2 cellular contexts compared by ENCODE assay signal in genomic region chr1:228096416-228097332, GRCh38.
A peak's percentile ranks its signal among the peaks of the same experiment; 100 is the strongest.
TF ChIP-seq lines count a peak whose summit lies in the region.

No MANE protein-coding gene starts in this region.

TF ChIP-seq in IMR-90, 13 proteins besides CTCF, POLR2A, EP300 and RAD21:
- TF ChIP-seq SMC3 (IDR thresholded peaks at IDR 0.05; ENCODE audit: low read depth, low read length) = no peak
- peak; percentile 27; the same call in 1 of the 2 replicates for TF ChIP-seq MAFK (IDR thresholded peaks at IDR 0.05; ENCODE audit: low read depth, low read length)

TF ChIP-seq in HepG2, 621 proteins besides CTCF, POLR2A, EP300 and RAD21:
- peak; percentile 46 to 68; a peak in 3 of 4 replicates for TF ChIP-seq MAFK (conservative IDR thresholded peaks at IDR 0.05 in 1 of 2, IDR thresholded peaks at IDR 0.05 in 1 of 2; ENCODE audit: low read length in 2 of 2)
- peak; percentile 32; the same call in 1 of the 2 replicates for TF ChIP-seq MAFF (IDR thresholded peaks at IDR 0.05; ENCODE audit: low read depth, low read length)
- TF ChIP-seq AGO2 (optimal IDR thresholded peaks at IDR 0.05; ENCODE audit: low read depth, low read length) = peak; percentile 64
- no peak for TF ChIP-seq TBL1XR1 (IDR thresholded peaks at IDR 0.05; ENCODE audit: borderline replicate concordance, low read length, partially characterized antibody)
- peak; percentile 78 for TF ChIP-seq RBM22 (optimal IDR thresholded peaks at IDR 0.05; ENCODE audit: low read length)
